ENCODE assay signal across 21 cellular contexts in the genomic region with DNA sequence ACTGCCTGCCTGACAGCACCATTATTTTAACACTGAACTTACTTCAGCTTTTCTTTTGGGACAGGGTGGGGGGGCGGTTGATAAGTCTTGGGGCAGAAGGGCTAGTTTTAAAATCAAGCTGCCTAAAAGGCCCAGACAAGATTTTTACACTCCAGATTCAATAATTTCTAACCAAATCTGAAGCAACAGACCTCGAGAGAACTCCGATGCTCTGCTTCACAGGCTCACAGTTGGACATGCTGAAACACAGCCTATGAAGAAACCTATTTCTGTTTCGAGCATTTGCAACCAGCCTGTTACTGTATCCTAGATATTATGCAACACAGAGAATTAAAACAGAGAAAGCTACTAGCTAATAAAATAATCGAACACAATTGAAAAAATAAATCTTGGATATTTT. TPM values are rescaled to one million over a fixed set of nuclear protein-coding genes. Genes with fewer than 3 reads are reported as not detected.
DNase-seq lines count a peak whose midpoint lies in the region; ATAC-seq and TF ChIP-seq lines count a peak whose summit lies in the region.
"Had no signal": no experiment of that assay in that cellular context is flagged by ENCODE, and none has a peak within 500 bp of the region (broad histone marks: within the 10 kb centered on the region; RNA-seq: fewer than 3 reads in every experiment).

No MANE protein-coding gene starts in this region.

- peak overlapping the region; percentile 78 for H3K27ac ChIP-seq in angular gyrus (ENCODE audit: low read depth, low read length)
- H3K27ac ChIP-seq in layer of hippocampus (ENCODE audit: low read depth, low read length) = peak overlapping the region; percentile 19
- no peak overlapping the region for H3K27ac ChIP-seq in heart right ventricle
- no peak overlapping the region for H3K27ac ChIP-seq in prostate gland
- H3K27ac ChIP-seq: coronary artery, Peyer's patch, upper lobe of right lung had no signal

- intact Hi-C loops in heart right ventricle (cut with DNase I) (no loop called here), prostate gland (cut with DNase I) (no loop called here)

- WGBS in heart right ventricle, 2 donors = 73% methylated on average over 5 of the region's 5 CpGs
- 80% methylated on average over 5 of the region's 5 CpGs for WGBS in prostate gland

- H3K9me3 ChIP-seq in heart right ventricle = peaks cover 0 to 10% (median 1%) of the 10 kb centered on the region in 11 donors
- H3K9me3 ChIP-seq in prostate gland = no peaks in the 10 kb centered on the region
- H3K9me3 ChIP-seq: Peyer's patch, upper lobe of right lung had no signal

- no peaks in the 10 kb centered on the region for H3K4me1 ChIP-seq in heart right ventricle
- H3K4me1 ChIP-seq in prostate gland (replicated peaks) = no peaks in the 10 kb centered on the region
- H3K4me1 ChIP-seq: Caco-2, Peyer's patch, upper lobe of right lung had no signal

- ATAC-seq in heart right ventricle = no peak
- ATAC-seq: activated naive CD4-positive, alpha-beta T cell treated with anti-CD3 and anti-CD28 coated beads, Interleukin-2, amount 50 U/mL, for 72 hours; left cardiac atrium; naive thymus-derived CD4-positive, alpha-beta T cell; stimulated activated naive CD8-positive, alpha-beta T cell treated with anti-CD3 and anti-CD28 coated beads, Interleukin-15, amount 100 ng/mL, for 72 hours; upper lobe of right lung had no signal

- TF ChIP-seq CTCF in heart right ventricle (IDR thresholded peaks at IDR 0.05) (no peak), prostate gland (IDR thresholded peaks at IDR 0.05) (no peak), GM13977 (IDR thresholded peaks at IDR 0.05; ENCODE audit: extremely low read depth, insufficient read depth, missing control alignments) (no peak)

- TF ChIP-seq POLR2A in prostate gland (IDR thresholded peaks at IDR 0.05) = no peak

- peaks cover 3% of the 10 kb centered on the region for H3K27me3 ChIP-seq in layer of hippocampus (ENCODE audit: control insufficient read depth, insufficient read depth, low read length)
- H3K27me3 ChIP-seq in heart right ventricle = peaks cover 0 to 4% (median 0%) of the 10 kb centered on the region in 7 donors
- H3K27me3 ChIP-seq in prostate gland (replicated peaks; ENCODE audit: insufficient read depth) = no peaks in the 10 kb centered on the region
- H3K27me3 ChIP-seq: Peyer's patch, upper lobe of right lung had no signal

- DNase-seq in DMS79 treated with DMSO at 0.1 percent for 48 hours (lab: John Stamatoyannopoulos, UW) = peak; percentile 82
- no peak for DNase-seq in DMS79 (lab: John Stamatoyannopoulos, UW)
- peak; percentile 96 for DNase-seq in NCI-H1694 treated with DMSO at 0.1 percent for 48 hours (lab: John Stamatoyannopoulos, UW)
- no peak for DNase-seq in heart right ventricle
- no peak for DNase-seq in prostate gland (ENCODE audit: low spot score)
- no peak for DNase-seq in GM13977 (ENCODE audit: low spot score)
- DNase-seq: 8988T; activated CD4-positive, alpha-beta T cell treated with anti-CD3 and anti-CD28 coated beads for 1 hour; Caco-2; left cardiac atrium; naive thymus-derived CD4-positive, alpha-beta T cell; Peyer's patch; stimulated activated CD4-positive, alpha-beta T cell treated with anti-CD3 and anti-CD28 coated beads, Interleukin-2, amount 100 ng/mL, for 24 hours; stimulated activated naive CD8-positive, alpha-beta T cell treated with anti-CD3 and anti-CD28 coated beads, Interleukin-15, amount 100 ng/mL, for 72 hours; T1000; upper lobe of right lung had no signal

- H3K4me3 ChIP-seq in heart right ventricle = no peak overlapping the region
- no peak overlapping the region for H3K4me3 ChIP-seq in prostate gland
- H3K4me3 ChIP-seq: coronary artery, Peyer's patch, upper lobe of right lung had no signal

- in situ Hi-C loops in GM13977 (cut with MboI; ENCODE audit: low pct_unique_long_range_greater_than_20kb, low sequenced_read_pairs, unreplicated experiment) = no loop called here

- H3K36me3 ChIP-seq in heart right ventricle (no peaks in the 10 kb centered on the region), prostate gland (no peaks in the 10 kb centered on the region)
- H3K36me3 ChIP-seq: Peyer's patch, upper lobe of right lung had no signal

RNA-seq across cellular contexts. Expression of gene MYT1L, which starts 1.3 kb away (rescaled TPM):
- total RNA-seq in heart right ventricle (not detected), prostate gland (10 to 100 TPM in 1 of 2 donors, not detected in 1; 38.5 TPM)
- not detected for polyA plus RNA-seq in heart right ventricle
- total RNA-seq: Caco-2, left cardiac atrium, M059J, upper lobe of right lung had no signal

Comparison
In these comparisons a context has a peak if more than half of its experiments do, and no peak if none do; other contexts are left out.
1. DNase-seq: peak in DMS79 treated with DMSO at 0.1 percent for 48 hours (single experiment) and NCI-H1694 treated with DMSO at 0.1 percent for 48 hours (single experiment); none in DMS79 (single experiment), heart right ventricle (0 of 2), prostate gland (single experiment) and GM13977 (single experiment).
2. H3K27ac ChIP-seq: peak in angular gyrus (single experiment) and layer of hippocampus (single experiment); none in heart right ventricle (0 of 10) and prostate gland (0 of 2).